In genomic region chr2:152635635-152636298, GRCh38 we compare ENCODE assay signal across 8 cellular contexts.
DNase-seq lines count a peak whose midpoint lies in the region; ATAC-seq, FAIRE-seq and TF ChIP-seq lines count a peak whose summit lies in the region.

No MANE protein-coding gene starts in this region.

- FAIRE-seq in GM12892 (lab: Jason Lieb, UNC), result peak; percentile 93

- H3K4me3 ChIP-seq in PC-3 (ENCODE audit: low read length) (no peak overlapping the region), foreskin fibroblast (ENCODE audit: low read depth in 1 of 2, low read length in 2 of 2) (no peak overlapping the region), transverse colon (no peak overlapping the region)

- no peak overlapping the region for H3K4me2 ChIP-seq in PC-3 (ENCODE audit: low read length)

- H3K27me3 ChIP-seq in PC-3 (ENCODE audit: low read length), result no peaks in the 10 kb centered on the region
- no peaks in the 10 kb centered on the region for H3K27me3 ChIP-seq in transverse colon

- in situ Hi-C loops in transverse colon (cut with MboI; ENCODE audit: low pct_ligation_motif_present in 1 of 4, low pct_unique_long_range_greater_than_20kb in 1 of 4, low sequenced_read_pairs in 3 of 4), result loop anchor here (10.0 to 25.0 kb wide), 3 partner anchors 301 to 598 kb away; partner anchors contain the start of gene FMNL2 (in 1 of the 4)

- no peaks in the 10 kb centered on the region for H3K27me3 Mint-ChIP-seq in activated T-cell treated with anti-CD3 and anti-CD28 coated beads, Interleukin-2, amount 50 U/mL, for 72 hours (ENCODE audit: low read depth)

- TF ChIP-seq POLR2A in GM12892 (IDR thresholded peaks at IDR 0.05; ENCODE audit: low read depth, low read length) (no peak), transverse colon (IDR thresholded peaks at IDR 0.05) (no peak)

- CTCF ChIA-PET in PC-3 (lab: Charles Lee), result interaction anchor here (0.8 to 1.6 kb wide), 3 partner anchors 11 to 460 kb away, joined by 3 to 12 read pairs (median 3); partner anchors contain the start of gene STAM2

- H2AFZ ChIP-seq in PC-3 (ENCODE audit: low read length), result no peak overlapping the region

- no peak overlapping the region for H3K4me3 Mint-ChIP-seq in activated T-cell treated with anti-CD3 and anti-CD28 coated beads, Interleukin-2, amount 50 U/mL, for 72 hours

- H3K27ac Mint-ChIP-seq in activated T-cell treated with anti-CD3 and anti-CD28 coated beads, Interleukin-2, amount 50 U/mL, for 72 hours, result no peak overlapping the region

- POLR2A ChIA-PET in PC-3 (lab: Charles Lee; ENCODE audit: unreplicated experiment), result interaction anchor here (0.7 kb wide), 1 partner anchor 460 kb away, joined by 5 read pairs; no protein-coding TSS in a partner anchor

- no TSS peak for BruUV-seq in PC-3 (replicated peaks; lab: Mats Ljungman, UMichigan)

- ATAC-seq in HG03460 (IDR thresholded peaks at IDR 0.05; ENCODE audit: unreplicated experiment) (peak; percentile 80), PC-3 (peak; percentile 84), omental fat pad (ENCODE audit: low FRiP score) (peak; percentile 43)
- ATAC-seq in activated T-cell treated with anti-CD3 and anti-CD28 coated beads, Interleukin-2, amount 50 U/mL, for 72 hours (replicated peaks in 1 of 2), result peak; percentile 64 to 70

- H3K36me3 ChIP-seq in PC-3 (ENCODE audit: low read depth, low read length) (peaks cover 17% of the 10 kb centered on the region; the same call in 1 of the 2 replicates), transverse colon (peaks cover 0 to 11% (median 1%) of the 10 kb centered on the region in 4 donors)

- peak; percentile 67 for TF ChIP-seq CTCF in 22Rv1 (IDR thresholded peaks at IDR 0.05)
- peak; percentile 85 for TF ChIP-seq CTCF in PC-3 (conservative IDR thresholded peaks at IDR 0.05; ENCODE audit: low read depth, low read length)
- TF ChIP-seq CTCF in foreskin fibroblast (IDR thresholded peaks at IDR 0.05; ENCODE audit: low read depth, low read length), result peak; percentile 73
- peak in 1 of 3 donors; percentile 54 for TF ChIP-seq CTCF in omental fat pad (IDR thresholded peaks at IDR 0.05)
- peak; percentile 79 to 84 (median 83) for TF ChIP-seq CTCF in transverse colon (IDR thresholded peaks at IDR 0.05)

- H3K9ac ChIP-seq in PC-3 (ENCODE audit: low read length), result no peak overlapping the region

- H3K9me2 ChIP-seq in PC-3 (replicated peaks; ENCODE audit: low read length), result no peaks in the 10 kb centered on the region

- H3K4me1 Mint-ChIP-seq in activated T-cell treated with anti-CD3 and anti-CD28 coated beads, Interleukin-2, amount 50 U/mL, for 72 hours (ENCODE audit: low read depth), result no peaks in the 10 kb centered on the region

- no peaks in the 10 kb centered on the region for H3K36me3 Mint-ChIP-seq in activated T-cell treated with anti-CD3 and anti-CD28 coated beads, Interleukin-2, amount 50 U/mL, for 72 hours (ENCODE audit: insufficient read depth in 2 of 2)

- H3K79me2 ChIP-seq in PC-3 (ENCODE audit: low read length), result no peaks in the 10 kb centered on the region

- peak; percentile 27 for DNase-seq in GM12892 (ENCODE audit: insufficient read length)
- peak; percentile 69 for DNase-seq in PC-3
- DNase-seq in activated T-cell treated with anti-CD3 and anti-CD28 coated beads, Interleukin-2, amount 50 U/mL, for 72 hours, result peak; percentile 65 to 72
- peak in 1 of 2 donors; percentile 70 for DNase-seq in foreskin fibroblast
- peak; percentile 58 for DNase-seq in omental fat pad (ENCODE audit: low spot score)
- peak; percentile 69 for DNase-seq in transverse colon

- intact Hi-C loops in PC-3 (cut with micrococcal nuclease), result loop anchor here (1.0 to 5.0 kb wide), 4 partner anchors 301 to 598 kb away; partner anchors contain the start of gene FMNL2
- intact Hi-C loops in transverse colon (cut with DNase I; ENCODE audit: low total_unique reads), result loop anchor here (5.0 kb wide), 1 partner anchor 448 kb away; no protein-coding TSS in a partner anchor

- no peaks in the 10 kb centered on the region for H3F3A ChIP-seq in PC-3 (ENCODE audit: low read length, unreplicated experiment)

- H3K27ac ChIP-seq in 22Rv1 (no peak overlapping the region), PC-3 (ENCODE audit: low read length) (no peak overlapping the region), transverse colon (no peak overlapping the region)

- no peaks in the 10 kb centered on the region for H3K9me3 Mint-ChIP-seq in activated T-cell treated with anti-CD3 and anti-CD28 coated beads, Interleukin-2, amount 50 U/mL, for 72 hours

- no peaks in the 10 kb centered on the region for H3K9me3 ChIP-seq in PC-3 (ENCODE audit: low read length)
- no peaks in the 10 kb centered on the region for H3K9me3 ChIP-seq in transverse colon

- WGBS in transverse colon (ENCODE audit: low coverage in 1 of 2), 2 donors, result 29% methylated on average over 2 to 5 of the region's 5 CpGs

- no peaks in the 10 kb centered on the region for H3K4me1 ChIP-seq in PC-3 (ENCODE audit: insufficient read depth, low read length)
- no peaks in the 10 kb centered on the region for H3K4me1 ChIP-seq in transverse colon

- H4K20me1 ChIP-seq in PC-3 (ENCODE audit: low read length), result no peaks in the 10 kb centered on the region

- TF ChIP-seq EP300 in transverse colon (IDR thresholded peaks at IDR 0.05; ENCODE audit: low read depth), result no peak
